7 cellular contexts compared by ENCODE assay signal in the genomic region with DNA sequence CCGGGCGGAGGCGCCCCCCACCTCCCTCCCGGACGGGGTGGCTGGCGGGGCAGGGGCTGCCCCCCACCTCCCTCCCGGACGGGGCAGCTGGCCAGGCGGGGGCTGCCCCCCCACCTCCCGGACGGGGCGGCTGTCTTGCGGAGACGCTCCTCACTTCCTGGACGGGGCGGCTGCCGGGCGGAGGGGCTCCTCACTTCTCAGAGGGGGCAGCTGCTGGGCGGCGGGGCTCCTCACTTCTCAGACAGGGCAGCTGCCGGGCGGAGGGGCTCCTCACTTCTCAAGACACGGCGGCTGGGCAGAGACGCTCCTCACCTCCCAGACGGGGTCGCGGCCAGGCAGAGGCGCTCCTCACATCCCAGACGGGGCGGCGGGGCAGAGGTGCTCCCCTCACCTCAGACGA. TPM values are rescaled to one million over a fixed set of nuclear protein-coding genes. Genes with fewer than 3 reads are reported as not detected.
DNase-seq lines count a peak whose midpoint lies in the region; ATAC-seq, FAIRE-seq and TF ChIP-seq lines count a peak whose summit lies in the region.
"Not testable (repeated sequence)": the region's sequence is repeated elsewhere in the genome, so short reads cannot be mapped to it uniquely, and the experiment has no call there.

No MANE protein-coding gene starts in this region.

- H3K36me3 Mint-ChIP-seq in glutamatergic neuron (ENCODE audit: unreplicated experiment) = not testable (repeated sequence)

- not testable (repeated sequence) for FAIRE-seq in kidney (lab: Jason Lieb, UNC)

- intact Hi-C loops in left ventricle myocardium superior (cut with micrococcal nuclease); kidney (cut with DNase I); lower lobe of right lung (cut with DNase I); posterior vena cava (cut with DNase I): not testable (repeated sequence)

- H3K9ac ChIP-seq in kidney (ENCODE audit: low read length in 2 of 2) = not testable (repeated sequence)

- ATAC-seq in left ventricle myocardium superior, lower lobe of right lung: not testable (repeated sequence)
- peak; percentile 18 for ATAC-seq in stimulated activated naive CD8-positive, alpha-beta T cell treated with anti-CD3 and anti-CD28 coated beads, Interleukin-15, amount 100 ng/mL, for 72 hours

- not testable (repeated sequence) for H3K27ac Mint-ChIP-seq in glutamatergic neuron (ENCODE audit: unreplicated experiment); stimulated activated naive CD8-positive, alpha-beta T cell treated with anti-CD3 and anti-CD28 coated beads, Interleukin-15, amount 100 ng/mL, for 72 hours

- DNase-seq in activated gamma-delta T cell (lab: John Stamatoyannopoulos, UW) (peak; percentile 10), glutamatergic neuron (peak; percentile 21), left ventricle myocardium superior (peak; percentile 18), kidney (peak; percentile 70), lower lobe of right lung (peak; percentile 39), posterior vena cava (ENCODE audit: low spot score) (peak; percentile 78)
- not testable (repeated sequence) for DNase-seq in stimulated activated naive CD8-positive, alpha-beta T cell treated with anti-CD3 and anti-CD28 coated beads, Interleukin-15, amount 100 ng/mL, for 72 hours

- H3K27me3 ChIP-seq in lower lobe of right lung (ENCODE audit: low read depth) = not testable (repeated sequence)

- not testable (repeated sequence) for H3K9me3 Mint-ChIP-seq in glutamatergic neuron (ENCODE audit: unreplicated experiment); stimulated activated naive CD8-positive, alpha-beta T cell treated with anti-CD3 and anti-CD28 coated beads, Interleukin-15, amount 100 ng/mL, for 72 hours

- H3K36me3 ChIP-seq in kidney (ENCODE audit: control insufficient read depth in 1 of 2, insufficient read depth in 2 of 2, low read length in 2 of 2); lower lobe of right lung: not testable (repeated sequence)

- H3K9me3 ChIP-seq in kidney (ENCODE audit: control insufficient read depth in 1 of 2, low read length in 2 of 2); lower lobe of right lung: not testable (repeated sequence)

- TF ChIP-seq CTCF in glutamatergic neuron (IDR thresholded peaks at IDR 0.05; ENCODE audit: partially characterized antibody, unreplicated experiment); kidney (IDR thresholded peaks at IDR 0.05; ENCODE audit: borderline replicate concordance, extremely low read depth, insufficient read depth); lower lobe of right lung (IDR thresholded peaks at IDR 0.05): not testable (repeated sequence)

- H3K27ac ChIP-seq in kidney (ENCODE audit: low read depth in 2 of 2, low read length in 2 of 2); lower lobe of right lung: not testable (repeated sequence)

- not testable (repeated sequence) for H3K27me3 Mint-ChIP-seq in glutamatergic neuron (ENCODE audit: unreplicated experiment); stimulated activated naive CD8-positive, alpha-beta T cell treated with anti-CD3 and anti-CD28 coated beads, Interleukin-15, amount 100 ng/mL, for 72 hours

- H3K4me3 ChIP-seq in kidney (ENCODE audit: low read length in 2 of 2); lower lobe of right lung: not testable (repeated sequence)

- H3K4me3 Mint-ChIP-seq in glutamatergic neuron (ENCODE audit: unreplicated experiment); stimulated activated naive CD8-positive, alpha-beta T cell treated with anti-CD3 and anti-CD28 coated beads, Interleukin-15, amount 100 ng/mL, for 72 hours: not testable (repeated sequence)

- H3K4me1 Mint-ChIP-seq in glutamatergic neuron (ENCODE audit: low read depth, unreplicated experiment); stimulated activated naive CD8-positive, alpha-beta T cell treated with anti-CD3 and anti-CD28 coated beads, Interleukin-15, amount 100 ng/mL, for 72 hours: not testable (repeated sequence)

- not testable (repeated sequence) for H3K4me1 ChIP-seq in kidney (ENCODE audit: control insufficient read depth in 1 of 2, insufficient read depth in 1 of 2, low read depth in 1 of 2, low read length in 2 of 2); lower lobe of right lung

RNA-seq across cellular contexts. Expression of gene AGAP4, which starts 18.1 kb away (rescaled TPM):
- 37.4 TPM for total RNA-seq in glutamatergic neuron (ENCODE audit: unreplicated experiment)
- 7.3 TPM for total RNA-seq in left ventricle myocardium superior
- 17.5 TPM for total RNA-seq in kidney
- 9.6 TPM for polyA plus RNA-seq in kidney (ENCODE audit: insufficient read depth, low read depth, low replicate concordance)
- 16.3 TPM for total RNA-seq in lower lobe of right lung
- total RNA-seq in posterior vena cava = 10 to 100 TPM; 11.2 to 11.7 TPM
